ENCODE assay signal across 8 cellular contexts in the genomic region with DNA sequence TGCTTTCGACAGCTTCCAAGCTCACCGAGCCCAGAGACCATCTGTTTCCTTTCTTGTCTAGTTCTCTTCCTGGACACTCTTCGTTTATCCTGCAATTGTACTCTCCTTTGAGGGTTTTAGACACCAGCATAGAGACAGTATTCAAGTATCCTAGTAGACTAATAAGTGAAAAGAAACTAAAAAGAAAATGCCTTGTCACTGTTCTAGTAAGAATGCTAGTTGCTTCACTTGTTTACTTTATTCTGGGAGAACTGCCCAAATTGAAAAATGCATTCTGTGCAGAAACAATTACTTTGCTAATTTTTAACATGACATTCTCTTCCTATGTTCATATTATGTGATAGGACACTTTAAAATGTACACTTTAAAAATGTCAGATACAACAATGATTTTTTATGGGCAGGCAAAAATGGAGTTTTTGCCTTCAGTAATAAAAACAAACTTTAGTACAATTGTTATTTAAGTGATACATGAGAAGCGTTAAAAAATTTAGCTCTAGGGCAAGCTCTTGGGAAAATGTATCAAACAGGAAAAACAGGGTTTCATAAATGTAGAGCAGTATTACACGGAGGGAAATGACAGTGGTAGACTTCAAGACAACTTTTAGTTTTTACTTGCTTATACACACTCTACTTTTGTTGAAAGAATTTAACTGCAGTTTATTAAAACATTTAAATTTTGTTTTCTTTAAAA. TPM values are rescaled to one million over a fixed set of nuclear protein-coding genes. Genes with fewer than 3 reads are reported as not detected.
DNase-seq lines count a peak whose midpoint lies in the region; TF ChIP-seq lines count a peak whose summit lies in the region.

No MANE protein-coding gene starts in this region.

- H3K27ac ChIP-seq in KMS-11 (peak overlapping the region; percentile 94), iPS-20b (ENCODE audit: low read length) (peak overlapping the region; percentile 17), smooth muscle cell (ENCODE audit: low read depth) (peak overlapping the region; percentile 86)

- peaks cover 9% of the 10 kb centered on the region for H3F3A ChIP-seq in smooth muscle cell (ENCODE audit: low read depth)

- TF ChIP-seq CTCF in KMS-11 (conservative IDR thresholded peaks at IDR 0.05; ENCODE audit: low read depth, low read length) (no peak), astrocyte of the spinal cord (IDR thresholded peaks at IDR 0.05; ENCODE audit: low read depth, low read length) (no peak), smooth muscle cell (IDR thresholded peaks at IDR 0.05; ENCODE audit: borderline replicate concordance, insufficient read depth, poor library complexity, severe bottlenecking) (no peak)

- no peaks in the 10 kb centered on the region for H3K36me3 ChIP-seq in KMS-11 (ENCODE audit: insufficient read depth)
- H3K36me3 ChIP-seq in iPS-20b (ENCODE audit: insufficient read depth, low read depth, low read length), result no peaks in the 10 kb centered on the region
- H3K36me3 ChIP-seq in smooth muscle cell (ENCODE audit: low read depth), result no peaks in the 10 kb centered on the region

- DNase-seq in SHP77 treated with DMSO at 0.1 percent for 48 hours (lab: John Stamatoyannopoulos, UW) (peak; percentile 5), SHP77 (lab: John Stamatoyannopoulos, UW) (no peak), astrocyte of the spinal cord (ENCODE audit: low read depth, low spot score) (peak; percentile 68), smooth muscle cell (lab: John Stamatoyannopoulos, UW; ENCODE audit: unreplicated experiment) (no peak), islet precursor cell (no peak), NCI-H187 treated with DMSO at 0.1 percent for 48 hours (lab: John Stamatoyannopoulos, UW) (no peak)

- H3K79me2 ChIP-seq in KMS-11 (ENCODE audit: insufficient read depth, low read depth) (peaks cover 49% of the 10 kb centered on the region), smooth muscle cell (ENCODE audit: low read depth) (peaks cover 52% of the 10 kb centered on the region)

- 17% methylated on average over 5 of the region's 5 CpGs for WGBS in smooth muscle cell (ENCODE audit: low lambda C conversion rate)

- H3K27me3 ChIP-seq in KMS-11 (ENCODE audit: insufficient read depth, low read depth) (no peaks in the 10 kb centered on the region), iPS-20b (ENCODE audit: insufficient read depth, low read length) (no peaks in the 10 kb centered on the region), smooth muscle cell (ENCODE audit: low read depth) (peaks cover 4% of the 10 kb centered on the region)

- H3K9me3 ChIP-seq in iPS-20b (ENCODE audit: insufficient read depth, low read depth, low read length), result no peaks in the 10 kb centered on the region
- H3K9me3 ChIP-seq in smooth muscle cell (replicated peaks; ENCODE audit: low read depth), result no peaks in the 10 kb centered on the region

- H2AFZ ChIP-seq in KMS-11 (ENCODE audit: low read depth), result peak overlapping the region; percentile 75
- H2AFZ ChIP-seq in smooth muscle cell (ENCODE audit: low read depth), result peak overlapping the region; percentile 71

- peak overlapping the region; percentile 85 for H3K4me2 ChIP-seq in KMS-11
- H3K4me2 ChIP-seq in smooth muscle cell, result peak overlapping the region; percentile 93

- H3K4me1 ChIP-seq in KMS-11 (ENCODE audit: low read depth, poor library complexity, severe bottlenecking) (peaks cover 19% of the 10 kb centered on the region), iPS-20b (ENCODE audit: insufficient read depth, low read length) (peaks cover 2% of the 10 kb centered on the region; the same call in 1 of the 2 replicates), smooth muscle cell (ENCODE audit: low read depth) (peaks cover 15% of the 10 kb centered on the region)

- H3K9ac ChIP-seq in KMS-11 (peak overlapping the region; percentile 87), iPS-20b (ENCODE audit: low read depth, low read length) (peak overlapping the region; percentile 79), smooth muscle cell (ENCODE audit: low read depth) (peak overlapping the region; percentile 96)

- H4K20me1 ChIP-seq in KMS-11 (ENCODE audit: insufficient read depth) (no peaks in the 10 kb centered on the region), smooth muscle cell (ENCODE audit: low read depth) (peaks cover 52% of the 10 kb centered on the region)

- in situ Hi-C loops in astrocyte of the spinal cord (cut with HindIII; ENCODE audit: low sequenced_read_pairs), result no loop called here

- H3K4me3 ChIP-seq in KMS-11 (IDR thresholded peaks at IDR 0.05; ENCODE audit: insufficient read depth, low read depth, low read length) (no peak overlapping the region), astrocyte of the spinal cord (ENCODE audit: low read depth, low read length) (peak overlapping the region; percentile 59), iPS-20b (ENCODE audit: low read length) (peak overlapping the region; percentile 82), smooth muscle cell (peak overlapping the region; percentile 98)

RNA-seq across cellular contexts. Expression of a gene that starts 1.3 kb away (rescaled TPM):
- total RNA-seq in smooth muscle cell, result 34.9 and 41.3 TPM in 2 replicates
- 12.3 and 15.3 TPM in 2 replicates for polyA plus RNA-seq in smooth muscle cell

Comparison
In these comparisons a context has a peak if more than half of its experiments do, and no peak if none do; other contexts are left out.
1. DNase-seq: peak in SHP77 treated with DMSO at 0.1 percent for 48 hours (single experiment) and astrocyte of the spinal cord (single experiment); none in SHP77 (0 of 2), smooth muscle cell (single experiment), islet precursor cell (single experiment) and NCI-H187 treated with DMSO at 0.1 percent for 48 hours (single experiment).
2. H3K27ac ChIP-seq: peak in every context shown above with its lines; median percentile 94 in KMS-11; 86 in smooth muscle cell; 17 in iPS-20b.
3. Peak in every context shown above with its lines, with median percentiles within 50 percentile points of each other: H3K9ac ChIP-seq.